15 cellular contexts compared by ENCODE assay signal in the genomic region with DNA sequence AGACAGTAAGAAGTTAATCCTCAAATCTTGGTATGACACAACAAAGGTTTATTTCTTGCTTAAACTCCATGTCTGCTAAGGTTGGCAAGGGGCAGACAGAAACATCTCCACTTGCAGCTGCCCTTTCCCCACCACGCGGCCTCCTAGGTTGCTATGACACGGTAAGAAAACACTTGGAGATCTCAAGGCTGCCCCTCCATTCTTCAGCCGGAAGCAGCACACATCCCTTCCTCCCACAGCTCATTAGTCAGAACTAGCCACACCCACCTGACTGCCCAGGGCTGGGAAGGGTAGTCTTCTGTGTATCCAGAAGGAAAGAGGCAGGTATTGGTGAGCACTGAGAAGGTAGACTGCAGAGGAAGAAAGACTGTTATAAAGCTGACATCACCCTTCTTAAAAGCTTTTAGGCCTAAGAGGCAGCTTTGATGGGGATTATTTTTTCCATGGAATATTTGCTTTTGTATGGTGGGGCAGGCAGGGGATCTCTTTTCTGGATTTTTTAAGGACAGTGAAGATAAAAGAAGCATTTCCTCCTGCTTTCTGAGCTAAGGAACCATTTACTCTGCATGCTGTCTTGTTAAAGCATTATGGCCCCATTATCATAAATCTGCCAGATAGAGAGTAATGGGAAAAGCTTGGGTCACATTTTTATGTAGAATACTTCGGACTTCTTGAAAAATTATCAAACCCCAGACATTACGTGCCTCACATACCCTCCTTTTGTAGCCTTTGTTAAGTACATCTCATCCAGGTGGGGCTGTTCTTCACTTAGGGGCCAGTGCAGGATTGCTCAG. TPM values are rescaled to one million over a fixed set of nuclear protein-coding genes. Genes with fewer than 3 reads are reported as not detected.
DNase-seq lines count a peak whose midpoint lies in the region; ATAC-seq and TF ChIP-seq lines count a peak whose summit lies in the region.
"Had no signal": no experiment of that assay in that cellular context is flagged by ENCODE, and none has a peak within 500 bp of the region (broad histone marks: within the 10 kb centered on the region; RNA-seq: fewer than 3 reads in every experiment).

No MANE protein-coding gene starts in this region.

- no peaks in the 10 kb centered on the region for H3K4me1 ChIP-seq in mucosa of descending colon (ENCODE audit: low read depth)
- H3K4me1 ChIP-seq: heart right ventricle had no signal

- no peaks in the 10 kb centered on the region for H3K36me3 ChIP-seq in mucosa of descending colon (ENCODE audit: low read depth)
- H3K36me3 ChIP-seq: heart right ventricle had no signal

- peaks cover 2% of the 10 kb centered on the region for H3K27me3 Mint-ChIP-seq in activated CD4-positive, alpha-beta memory T cell treated with anti-CD3 and anti-CD28 coated beads, Interleukin-2, amount 10 ng/mL, durations not matched to agents 7 days and 5 days
- no peaks in the 10 kb centered on the region for H3K27me3 Mint-ChIP-seq in type B pancreatic cell

- H3K4me3 ChIP-seq in cardiac fibroblast (replicated peaks in 1 of 2; ENCODE audit: low read depth in 2 of 2, low read length in 2 of 2): no peak overlapping the region
- H3K4me3 ChIP-seq in mucosa of descending colon: no peak overlapping the region
- H3K4me3 ChIP-seq: GM12878, heart right ventricle, PC-9 had no signal

- no peaks in the 10 kb centered on the region for H3K9me3 ChIP-seq in mucosa of descending colon

- DNase-seq in EH (ENCODE audit: low read depth) (peak; percentile 36), MV-4-11 (lab: John Stamatoyannopoulos, UW) (peak; percentile 32), cardiac fibroblast (ENCODE audit: low read depth in 2 of 2) (peak; percentile 28 to 32), mucosa of descending colon (no peak), type B pancreatic cell (ENCODE audit: extremely low spot score, unreplicated experiment) (no peak), sciatic nerve (ENCODE audit: low spot score) (no peak)
- no peak for DNase-seq in activated CD4-positive, alpha-beta memory T cell treated with anti-CD3 and anti-CD28 coated beads, Interleukin-2, amount 10 ng/mL, durations not matched to agents 7 days and 5 days
- no peak for DNase-seq in stimulated activated effector memory CD8-positive, alpha-beta T cell treated with anti-CD3 and anti-CD28 coated beads, Interleukin-12 subunit alpha, Interleukin-12 subunit beta, amount 100 ng/mL, for 72 hours (ENCODE audit: low spot score in 2 of 2)
- DNase-seq: CD4-positive, CD25-positive, alpha-beta regulatory T cell; heart right ventricle; naive thymus-derived CD4-positive, alpha-beta T cell; NCI-H1436 treated with DMSO at 0.1 percent for 48 hours; PC-9 had no signal

- no peak overlapping the region for H3K4me3 Mint-ChIP-seq in activated CD4-positive, alpha-beta memory T cell treated with anti-CD3 and anti-CD28 coated beads, Interleukin-2, amount 10 ng/mL, durations not matched to agents 7 days and 5 days
- H3K4me3 Mint-ChIP-seq in stimulated activated effector memory CD8-positive, alpha-beta T cell treated with anti-CD3 and anti-CD28 coated beads, Interleukin-12 subunit alpha, Interleukin-12 subunit beta, amount 100 ng/mL, for 72 hours: no peak overlapping the region
- no peak overlapping the region for H3K4me3 Mint-ChIP-seq in type B pancreatic cell
- H3K4me3 Mint-ChIP-seq: CD4-positive, CD25-positive, alpha-beta regulatory T cell; naive thymus-derived CD4-positive, alpha-beta T cell had no signal

- CTCF ChIA-PET in activated CD4-positive, alpha-beta memory T cell treated with anti-CD3 and anti-CD28 coated beads, Interleukin-2, amount 10 ng/mL, durations not matched to agents 7 days and 5 days (lab: Charles Lee): no interaction called here

- POLR2A ChIA-PET in activated CD4-positive, alpha-beta memory T cell treated with anti-CD3 and anti-CD28 coated beads, Interleukin-2, amount 10 ng/mL, durations not matched to agents 7 days and 5 days (lab: Charles Lee): no interaction called here

- H3K27ac Mint-ChIP-seq in activated CD4-positive, alpha-beta memory T cell treated with anti-CD3 and anti-CD28 coated beads, Interleukin-2, amount 10 ng/mL, durations not matched to agents 7 days and 5 days: no peak overlapping the region
- H3K27ac Mint-ChIP-seq in stimulated activated effector memory CD8-positive, alpha-beta T cell treated with anti-CD3 and anti-CD28 coated beads, Interleukin-12 subunit alpha, Interleukin-12 subunit beta, amount 100 ng/mL, for 72 hours: no peak overlapping the region
- H3K27ac Mint-ChIP-seq in type B pancreatic cell: no peak overlapping the region
- H3K27ac Mint-ChIP-seq: activated T-helper 2 cell treated with anti-CD3 and anti-CD28 coated beads, Interferon-gamma antibody, Interleukin-2, Interleukin-4, amounts not matched to agents 10 μg/mL and 5 μg/mL and 100 μg/mL, durations not matched to agents 14 hours and 24 hours and 36 hours; CD4-positive, CD25-positive, alpha-beta regulatory T cell; naive thymus-derived CD4-positive, alpha-beta T cell had no signal

- intact Hi-C loops in mucosa of descending colon (cut with DNase I, micrococcal nuclease): no loop called here
- intact Hi-C loops in sciatic nerve (cut with DNase I): no loop called here

- TF ChIP-seq CTCF in cardiac fibroblast (IDR thresholded peaks at IDR 0.05; ENCODE audit: low read depth, low read length): no peak
- no peak for TF ChIP-seq CTCF in mucosa of descending colon (IDR thresholded peaks at IDR 0.05)
- no peak for TF ChIP-seq CTCF in type B pancreatic cell (conservative IDR thresholded peaks at IDR 0.05)

- H3K9me3 Mint-ChIP-seq in activated CD4-positive, alpha-beta memory T cell treated with anti-CD3 and anti-CD28 coated beads, Interleukin-2, amount 10 ng/mL, durations not matched to agents 7 days and 5 days: no peaks in the 10 kb centered on the region
- H3K9me3 Mint-ChIP-seq in stimulated activated effector memory CD8-positive, alpha-beta T cell treated with anti-CD3 and anti-CD28 coated beads, Interleukin-12 subunit alpha, Interleukin-12 subunit beta, amount 100 ng/mL, for 72 hours: peaks cover 4% of the 10 kb centered on the region
- H3K9me3 Mint-ChIP-seq in type B pancreatic cell: peaks cover 15% of the 10 kb centered on the region
- H3K9me3 Mint-ChIP-seq: activated T-helper 2 cell treated with anti-CD3 and anti-CD28 coated beads, Interferon-gamma antibody, Interleukin-2, Interleukin-4, amounts not matched to agents 10 μg/mL and 5 μg/mL and 100 μg/mL, durations not matched to agents 14 hours and 24 hours and 36 hours had no signal

- no peaks in the 10 kb centered on the region for H3K36me3 Mint-ChIP-seq in activated CD4-positive, alpha-beta memory T cell treated with anti-CD3 and anti-CD28 coated beads, Interleukin-2, amount 10 ng/mL, durations not matched to agents 7 days and 5 days (ENCODE audit: low read depth)
- H3K36me3 Mint-ChIP-seq in stimulated activated effector memory CD8-positive, alpha-beta T cell treated with anti-CD3 and anti-CD28 coated beads, Interleukin-12 subunit alpha, Interleukin-12 subunit beta, amount 100 ng/mL, for 72 hours: no peaks in the 10 kb centered on the region
- H3K36me3 Mint-ChIP-seq in type B pancreatic cell: no peaks in the 10 kb centered on the region
- H3K36me3 Mint-ChIP-seq: CD4-positive, CD25-positive, alpha-beta regulatory T cell; naive thymus-derived CD4-positive, alpha-beta T cell had no signal

- no peaks in the 10 kb centered on the region for H3K4me1 Mint-ChIP-seq in activated CD4-positive, alpha-beta memory T cell treated with anti-CD3 and anti-CD28 coated beads, Interleukin-2, amount 10 ng/mL, durations not matched to agents 7 days and 5 days
- no peaks in the 10 kb centered on the region for H3K4me1 Mint-ChIP-seq in stimulated activated effector memory CD8-positive, alpha-beta T cell treated with anti-CD3 and anti-CD28 coated beads, Interleukin-12 subunit alpha, Interleukin-12 subunit beta, amount 100 ng/mL, for 72 hours
- peaks cover 11% of the 10 kb centered on the region for H3K4me1 Mint-ChIP-seq in type B pancreatic cell (ENCODE audit: unreplicated experiment)
- H3K4me1 Mint-ChIP-seq: CD4-positive, CD25-positive, alpha-beta regulatory T cell; naive thymus-derived CD4-positive, alpha-beta T cell had no signal

- ATAC-seq in mucosa of descending colon (peak; percentile 40), sciatic nerve (no peak)
- ATAC-seq in stimulated activated effector memory CD8-positive, alpha-beta T cell treated with anti-CD3 and anti-CD28 coated beads, Interleukin-12 subunit alpha, Interleukin-12 subunit beta, amount 100 ng/mL, for 72 hours: no peak
- ATAC-seq: GM12878; heart right ventricle; naive thymus-derived CD4-positive, alpha-beta T cell had no signal

RNA-seq across cellular contexts. Expression of gene MRAP2, which starts 41.6 kb away (rescaled TPM):
- total RNA-seq in mucosa of descending colon: 1 to 10 TPM; 2.4 to 9.0 (median 6.3) TPM
- total RNA-seq in activated CD4-positive, alpha-beta memory T cell treated with anti-CD3 and anti-CD28 coated beads, Interleukin-2, amount 10 ng/mL, durations not matched to agents 7 days and 5 days: not detected
- 0.74 and 1.4 TPM in 2 replicates for total RNA-seq in type B pancreatic cell (ENCODE audit: low replicate concordance)
- total RNA-seq in sciatic nerve: 10.3 TPM
- total RNA-seq: CD4-positive, CD25-positive, alpha-beta regulatory T cell; GM12878; naive thymus-derived CD4-positive, alpha-beta T cell; PC-9 had no signal

Comparison
In these comparisons a context has a peak if more than half of its experiments do, and no peak if none do; other contexts are left out.
1. DNase-seq: peak in EH (single experiment), MV-4-11 (single experiment) and cardiac fibroblast (2 of 2); none in mucosa of descending colon (0 of 3), activated CD4-positive, alpha-beta memory T cell treated with anti-CD3 and anti-CD28 coated beads, Interleukin-2, amount 10 ng/mL, durations not matched to agents 7 days and 5 days (single experiment), stimulated activated effector memory CD8-positive, alpha-beta T cell treated with anti-CD3 and anti-CD28 coated beads, Interleukin-12 subunit alpha, Interleukin-12 subunit beta, amount 100 ng/mL, for 72 hours (0 of 2), type B pancreatic cell (single experiment) and sciatic nerve (single experiment).